ENCODE assay signal across 14 cellular contexts in genomic region chr11:123690490-123690889, GRCh38. TPM values are rescaled to one million over a fixed set of nuclear protein-coding genes. Genes with fewer than 3 reads are reported as not detected.
DNase-seq lines count a peak whose midpoint lies in the region; FAIRE-seq and TF ChIP-seq lines count a peak whose summit lies in the region.
"Had no signal": no experiment of that assay in that cellular context is flagged by ENCODE, and none has a peak within 500 bp of the region (broad histone marks: within the 10 kb centered on the region; RNA-seq: fewer than 3 reads in every experiment).

No MANE protein-coding gene starts in this region.

- FAIRE-seq in GM19239 (lab: Jason Lieb, UNC) = no peak
- FAIRE-seq: GM12878 had no signal

- dilution Hi-C loops in mammary epithelial cell (cut with HindIII; ENCODE audit: low sequenced_read_pairs) = no loop called here

- in situ Hi-C loops in mammary epithelial cell (cut with MboI; ENCODE audit: low sequenced_read_pairs in 2 of 2) = no loop called here

- no peak overlapping the region for H3K9ac ChIP-seq in mammary epithelial cell (ENCODE audit: insufficient read depth, low read length)

- CTCF ChIA-PET in mammary epithelial cell (lab: Charles Lee; ENCODE audit: low non-redundant PET) = no interaction called here

- H3K4me2 ChIP-seq in mammary epithelial cell (ENCODE audit: insufficient read depth, low read depth, low read length) (peak overlapping the region; percentile 12), osteoblast (ENCODE audit: insufficient read depth, low read length) (no peak overlapping the region)

- H4K20me1 ChIP-seq in mammary epithelial cell (ENCODE audit: insufficient read depth, low read length) (no peaks in the 10 kb centered on the region), osteoblast (ENCODE audit: insufficient read depth, low read length) (no peaks in the 10 kb centered on the region)

- no TSS peak for BruUV-seq in mammary epithelial cell (replicated peaks; lab: Mats Ljungman, UMichigan)

- H3K27ac ChIP-seq in mammary epithelial cell (ENCODE audit: insufficient read depth, low read depth, low read length) (no peak overlapping the region), osteoblast (ENCODE audit: low read depth, low read length) (no peak overlapping the region)
- H3K27ac ChIP-seq: WERI-Rb-1 had no signal

- DNase-seq in EL (peak; percentile 31), HPDE6-E6E7 (ENCODE audit: extremely low spot score) (peak; percentile 52), mammary epithelial cell (peak; percentile 85), osteoblast (ENCODE audit: insufficient read length, low spot score, missing footprints) (peak; percentile 60), GF-D8 (lab: John Stamatoyannopoulos, UW) (no peak), GM19239 (ENCODE audit: insufficient read length, low spot score) (no peak), RPMI8226 (no peak)
- DNase-seq: NCI-H1417, NCI-H526, SHP77 treated with DMSO at 0.1 percent for 48 hours, WERI-Rb-1 had no signal

- TF ChIP-seq CTCF in mammary epithelial cell (conservative IDR thresholded peaks at IDR 0.05 in 1 of 2, IDR thresholded peaks at IDR 0.05 in 1 of 2; ENCODE audit: extremely low read depth in 1 of 2, insufficient read depth in 1 of 2, low read depth in 1 of 2, low read length in 2 of 2) = no peak
- no peak for TF ChIP-seq CTCF in osteoblast (IDR thresholded peaks at IDR 0.05; ENCODE audit: extremely low read depth, low read depth, low read length)

- no peaks in the 10 kb centered on the region for H3K36me3 ChIP-seq in mammary epithelial cell (ENCODE audit: insufficient read depth, low read length)
- no peaks in the 10 kb centered on the region for H3K36me3 ChIP-seq in osteoblast (ENCODE audit: insufficient read depth, low read length)
- H3K36me3 ChIP-seq: WERI-Rb-1 had no signal

- H2AFZ ChIP-seq in mammary epithelial cell (ENCODE audit: low read depth, low read length) = peak overlapping the region; percentile 51
- H2AFZ ChIP-seq in osteoblast (ENCODE audit: low read length) = no peak overlapping the region

- intact Hi-C loops in mammary epithelial cell (cut with micrococcal nuclease) = no loop called here

- H3K4me3 ChIP-seq in mammary epithelial cell (replicated peaks in 1 of 3; ENCODE audit: insufficient read depth in 1 of 3, low read depth in 2 of 3, low read length in 3 of 3) (no peak overlapping the region), osteoblast (ENCODE audit: insufficient read depth, low read length) (no peak overlapping the region)
- H3K4me3 ChIP-seq: GM12878 had no signal

- H3K79me2 ChIP-seq in mammary epithelial cell (ENCODE audit: insufficient read depth, low read length) = no peaks in the 10 kb centered on the region
- no peaks in the 10 kb centered on the region for H3K79me2 ChIP-seq in osteoblast (ENCODE audit: insufficient read depth, low read length)

- H3K4me1 ChIP-seq in mammary epithelial cell (ENCODE audit: insufficient read depth, low read length) = peaks cover 5% of the 10 kb centered on the region
- H3K4me1 ChIP-seq in osteoblast (ENCODE audit: insufficient read depth, low read length) = no peaks in the 10 kb centered on the region

- H3K27me3 ChIP-seq in mammary epithelial cell (ENCODE audit: insufficient read depth, low read length) (peaks cover 4% of the 10 kb centered on the region), osteoblast (ENCODE audit: insufficient read depth, low read length) (peaks cover 37% of the 10 kb centered on the region)

- H3K9me3 ChIP-seq in mammary epithelial cell (replicated peaks; ENCODE audit: insufficient read depth, low read length) = no peaks in the 10 kb centered on the region
- no peaks in the 10 kb centered on the region for H3K9me3 ChIP-seq in osteoblast (ENCODE audit: low read depth, low read length)

- 9% methylated on average over 3 of the region's 3 CpGs for WGBS in mammary epithelial cell (ENCODE audit: low coverage, missing lambda C conversion rate)

RNA-seq across cellular contexts. Expression of gene SCN3B, which starts 36.1 kb away (rescaled TPM):
- total RNA-seq in mammary epithelial cell (1 to 10 TPM in 1 of 2 donors, under 1 TPM in 1; 0.31 to 1.2 TPM), osteoblast (under 0.01 TPM in 2 replicates)
- polyA plus RNA-seq in mammary epithelial cell = 0.15 TPM
- 0.16 TPM for polyA minus RNA-seq in mammary epithelial cell
- total RNA-seq: activated T-helper 2 cell treated with anti-CD3 and anti-CD28 coated beads, Interferon-gamma antibody, Interleukin-2, Interleukin-4, amounts not matched to agents 10 μg/mL and 5 μg/mL and 100 μg/mL, durations not matched to agents 14 hours and 24 hours and 36 hours; GM12878; mononuclear cell had no signal

RNA-seq across cellular contexts. Expression of gene ZNF202, which starts 51.0 kb away (rescaled TPM):
- total RNA-seq in mammary epithelial cell = 10 to 100 TPM in 1 of 2 donors, 1 to 10 TPM in 1; 6.7 to 19.3 TPM
- polyA plus RNA-seq in mammary epithelial cell = 9.3 TPM
- 8.6 TPM for polyA minus RNA-seq in mammary epithelial cell
- total RNA-seq in osteoblast = 5.6 and 6.5 TPM in 2 replicates

Comparison
In these comparisons a context has a peak if more than half of its experiments do, and no peak if none do; other contexts are left out.
1. DNase-seq: peak in EL (single experiment), HPDE6-E6E7 (single experiment), mammary epithelial cell (single experiment) and osteoblast (single experiment); none in GF-D8 (single experiment), GM19239 (single experiment) and RPMI8226 (single experiment).